29 cellular contexts compared by ENCODE assay signal in genomic region chr14:104049576-104050240, GRCh38. TPM values are rescaled to one million over a fixed set of nuclear protein-coding genes. Genes with fewer than 3 reads are reported as not detected.
DNase-seq lines count a peak whose midpoint lies in the region; ATAC-seq and TF ChIP-seq lines count a peak whose summit lies in the region.
"Had no signal": no experiment of that assay in that cellular context is flagged by ENCODE, and none has a peak within 500 bp of the region (broad histone marks: within the 10 kb centered on the region; RNA-seq: fewer than 3 reads in every experiment).

No MANE protein-coding gene starts in this region.

- no peak for DNase-seq in Right ventricle myocardium inferior (ENCODE audit: missing footprints)
- DNase-seq in cardiac septum (ENCODE audit: low spot score), result no peak
- peak in 30 of 42 donors; percentile 12 to 72 (median 40) for DNase-seq in head of caudate nucleus
- DNase-seq in lung (ENCODE audit: low spot score), result no peak
- peak; percentile 89 to 92 for DNase-seq in thyroid gland
- DNase-seq in pons (ENCODE audit: low spot score), result no peak
- no peak for DNase-seq in DMS53 treated with DMSO at 0.1 percent for 48 hours (lab: John Stamatoyannopoulos, UW; ENCODE audit: unreplicated experiment)
- DNase-seq: activated CD4-positive, alpha-beta T cell treated with anti-CD3 and anti-CD28 coated beads, Interleukin-2, amount 50 U/mL, for 48 hours; activated CD8-positive, alpha-beta memory T cell treated with anti-CD3 and anti-CD28 coated beads, Interleukin-2, amount 50 U/mL, for 4 hours; activated naive CD4-positive, alpha-beta T cell treated with anti-CD3 and anti-CD28 coated beads, Interleukin-2, amount 10 ng/mL, durations not matched to agents 7 days and 5 days; AML-193; CD8-positive, alpha-beta memory T cell; DMS153; Karpas-422; MV-4-11; NCI-H146; NK-92 treated with Interleukin-12 subunit alpha and Interleukin-12 subunit beta, amount 100 ng/mL, for 24 hours; SHP77 treated with DMSO at 0.1 percent for 48 hours; small intestine; stimulated activated CD4-positive, alpha-beta T cell treated with anti-CD3 and anti-CD28 coated beads, Interleukin-2, amount 100 ng/mL, for 24 hours; stomach; T-cell had no signal

- H3K4me3 ChIP-seq in lung (no peak overlapping the region), thyroid gland (replicated peaks in 1 of 3) (peak overlapping the region in 2 of 3 donors; percentile 4)
- H3K4me3 ChIP-seq: stomach had no signal

- intact Hi-C loops in Right ventricle myocardium inferior (cut with DNase I) (no loop called here), cardiac septum (cut with DNase I) (no loop called here), head of caudate nucleus (cut with DNase I) (no loop called here), thyroid gland (cut with DNase I) (no loop called here)

- H3K9me3 ChIP-seq in lung (ENCODE audit: control insufficient read depth in 2 of 2, insufficient read depth in 1 of 2, low read length in 1 of 2) (peaks cover 0 to 8% of the 10 kb centered on the region in 2 donors), thyroid gland (no peaks in the 10 kb centered on the region)
- H3K9me3 ChIP-seq: neutrophil had no signal

- WGBS in lung, 2 donors, result 71 to 82% methylated on average over 9 of the region's 9 CpGs
- WGBS in thyroid gland, 2 donors, result 45 to 51% methylated on average over 9 of the region's 9 CpGs

- H3K36me3 ChIP-seq in lung (ENCODE audit: control insufficient read depth in 2 of 2, insufficient read depth in 2 of 2, low read length in 2 of 2) (no peaks in the 10 kb centered on the region), thyroid gland (no peaks in the 10 kb centered on the region)
- H3K36me3 ChIP-seq: neutrophil, stomach had no signal

- H3K27ac ChIP-seq in lung (ENCODE audit: low read depth in 1 of 2, low read length in 1 of 2) (peak overlapping the region; percentile 1 to 10), thyroid gland (peak overlapping the region; percentile 96 to 98 (median 96))
- H3K27ac ChIP-seq: epithelial cell of prostate, neutrophil had no signal

- TF ChIP-seq POLR2A in thyroid gland (IDR thresholded peaks at IDR 0.05), result peak in 1 of 2 donors; percentile 66

- peaks cover 3 to 4% of the 10 kb centered on the region in 2 donors for H3K4me1 ChIP-seq in lung (ENCODE audit: control insufficient read depth in 2 of 2, insufficient read depth in 2 of 2, low read length in 2 of 2)
- H3K4me1 ChIP-seq in thyroid gland, result peaks cover 47 to 54% of the 10 kb centered on the region in 2 donors
- H3K4me1 ChIP-seq: stomach had no signal

- ATAC-seq in Right ventricle myocardium inferior (peak; percentile 59), lung (ENCODE audit: insufficient read depth, low FRiP score) (no peak), HG03045 (IDR thresholded peaks at IDR 0.05; ENCODE audit: unreplicated experiment) (no peak)
- ATAC-seq: HepG2, T-cell had no signal

- no peak for TF ChIP-seq CTCF in lung (IDR thresholded peaks at IDR 0.05; ENCODE audit: control extremely low read depth, extremely low read depth)
- no peak for TF ChIP-seq CTCF in thyroid gland (IDR thresholded peaks at IDR 0.05)

- H3K27me3 ChIP-seq in lung (ENCODE audit: control insufficient read depth, insufficient read depth) (no peaks in the 10 kb centered on the region), thyroid gland (no peaks in the 10 kb centered on the region)
- H3K27me3 ChIP-seq: neutrophil had no signal

RNA-seq across cellular contexts. Expression of gene ASPG, which starts 35.8 kb away (rescaled TPM):
- total RNA-seq in Right ventricle myocardium inferior (27.5 TPM), cardiac septum (4.4 TPM), lung (1 to 10 TPM; 4.3 to 4.7 TPM), thyroid gland (10 to 100 TPM in 2 of 4 donors, 1 to 10 TPM in 2; 7.5 to 24.0 (median 15.2) TPM)
- polyA plus RNA-seq in lung, result 1 to 10 TPM in 1 of 2 donors, under 1 TPM in 1; 0.73 to 1.8 TPM
- total RNA-seq: A172; activated T-helper 1 cell treated with anti-CD3 and anti-CD28 coated beads, Interleukin-12 subunit alpha, Interleukin-12 subunit beta, Interleukin-2, Interleukin-4 antibody, amounts not matched to agents 30 ng/mL and 10 ng/mL and 1 ng/mL, durations not matched to agents 14 hours and 24 hours and 36 hours; CD8-positive, alpha-beta memory T cell; HepG2; pulmonary artery endothelial cell had no signal
- polyA plus RNA-seq: CD8-positive, alpha-beta memory T cell; HepG2 had no signal

Comparison
In these comparisons a context has a peak if more than half of its experiments do, and no peak if none do; other contexts are left out.
1. DNase-seq: peak in head of caudate nucleus (30 of 42) and thyroid gland (2 of 2); none in Right ventricle myocardium inferior (single experiment), cardiac septum (single experiment), lung (single experiment), pons (single experiment) and DMS53 treated with DMSO at 0.1 percent for 48 hours (single experiment).